20 cellular contexts compared by ENCODE assay signal in genomic region chr18:76396792-76397191, GRCh38.
DNase-seq lines count a peak whose midpoint lies in the region; ATAC-seq and TF ChIP-seq lines count a peak whose summit lies in the region.
"Had no signal": no experiment of that assay in that cellular context is flagged by ENCODE, and none has a peak within 500 bp of the region (broad histone marks: within the 10 kb centered on the region; RNA-seq: fewer than 3 reads in every experiment).

No MANE protein-coding gene starts in this region.

- H3K9me3 ChIP-seq in DND-41 (ENCODE audit: insufficient read depth, low read length, severe bottlenecking) (no peaks in the 10 kb centered on the region), uterus (no peaks in the 10 kb centered on the region), Caco-2 (no peaks in the 10 kb centered on the region)
- H3K9me3 ChIP-seq: HAP-1, SK-N-SH had no signal

- H3K27me3 ChIP-seq in DND-41 (ENCODE audit: insufficient read depth, low read length, poor library complexity), result no peaks in the 10 kb centered on the region
- no peaks in the 10 kb centered on the region for H3K27me3 ChIP-seq in uterus
- no peaks in the 10 kb centered on the region for H3K27me3 ChIP-seq in Caco-2 (replicated peaks; ENCODE audit: control insufficient read depth, insufficient read depth, low read length)

- peak; percentile 53 for DNase-seq in DND-41
- no peak for DNase-seq in chondrocyte (ENCODE audit: low spot score)
- no peak for DNase-seq in neural crest cell (ENCODE audit: low read depth, low spot score)
- peak in 1 of 2 donors; percentile 26 for DNase-seq in uterus
- no peak for DNase-seq in Caco-2
- no peak for DNase-seq in NCI-H69 (lab: John Stamatoyannopoulos, UW)
- DNase-seq: MM.1S, NCI-H1092, NCI-H1436 treated with DMSO at 0.1 percent for 48 hours, NCI-H2081, NCI-H2171 treated with DMSO at 0.1 percent for 48 hours, NCI-H446 treated with DMSO at 0.1 percent for 48 hours, NCI-H774, PC-3, RPMI8226, SHP77 treated with DMSO at 0.1 percent for 48 hours, SK-N-SH had no signal

- H2AFZ ChIP-seq in DND-41 (ENCODE audit: low read depth, low read length), result peak overlapping the region; percentile 10; the same call in 1 of the 2 replicates

- POLR2A ChIA-PET in Caco-2 (lab: Charles Lee), result no interaction called here

- no peaks in the 10 kb centered on the region for H4K20me1 ChIP-seq in DND-41 (ENCODE audit: insufficient read depth, low read length)

- TF ChIP-seq POLR2A in uterus (IDR thresholded peaks at IDR 0.05), result no peak

- H3K36me3 Mint-ChIP-seq in chondrocyte (ENCODE audit: low read depth) (no peaks in the 10 kb centered on the region), neural crest cell (ENCODE audit: low read depth) (peaks cover 3% of the 10 kb centered on the region), Caco-2 (ENCODE audit: insufficient read depth, unreplicated experiment) (peaks cover 11% of the 10 kb centered on the region)

- peak overlapping the region; percentile 17; the same call in 1 of the 2 replicates for H3K9ac ChIP-seq in DND-41 (ENCODE audit: low read depth, low read length)
- H3K9ac ChIP-seq: SK-N-SH had no signal

- H3K79me2 ChIP-seq in DND-41 (ENCODE audit: insufficient read depth, low read length), result no peaks in the 10 kb centered on the region

- H3K9me3 Mint-ChIP-seq in chondrocyte (ENCODE audit: low read depth) (no peaks in the 10 kb centered on the region), neural crest cell (no peaks in the 10 kb centered on the region), Caco-2 (ENCODE audit: unreplicated experiment) (no peaks in the 10 kb centered on the region)

- peaks cover 6% of the 10 kb centered on the region for H3K4me1 Mint-ChIP-seq in chondrocyte (ENCODE audit: low read depth)
- peaks cover 56% of the 10 kb centered on the region for H3K4me1 Mint-ChIP-seq in neural crest cell
- H3K4me1 Mint-ChIP-seq in Caco-2 (ENCODE audit: low read depth, unreplicated experiment), result no peaks in the 10 kb centered on the region

- no TSS peak for BruUV-seq in Caco-2 (replicated peaks; lab: Mats Ljungman, UMichigan)

- TF ChIP-seq CTCF in DND-41 (IDR thresholded peaks at IDR 0.05; ENCODE audit: borderline replicate concordance, extremely low read depth, low read length, poor library complexity, severe bottlenecking) (peak; percentile 52), chondrocyte (IDR thresholded peaks at IDR 0.05) (peak; percentile 16), neural crest cell (conservative IDR thresholded peaks at IDR 0.05) (no peak), uterus (IDR thresholded peaks at IDR 0.05) (peak in 1 of 4 experiments; percentile 15), Caco-2 (IDR thresholded peaks at IDR 0.05; ENCODE audit: insufficient read depth in 1 of 2, low read depth in 1 of 2, low read length in 1 of 2, severe bottlenecking in 1 of 2, unreplicated experiment in 1 of 2) (no peak)

- H3K4me2 ChIP-seq in DND-41 (ENCODE audit: insufficient read depth, low read length), result no peak overlapping the region
- H3K4me2 ChIP-seq: SK-N-SH had no signal

- H3K27me3 Mint-ChIP-seq in chondrocyte (ENCODE audit: low read depth) (no peaks in the 10 kb centered on the region), neural crest cell (ENCODE audit: low read depth) (peaks cover 4% of the 10 kb centered on the region), Caco-2 (ENCODE audit: insufficient read depth, unreplicated experiment) (no peaks in the 10 kb centered on the region)

- H3K36me3 ChIP-seq in DND-41 (ENCODE audit: insufficient read depth, low read length) (no peaks in the 10 kb centered on the region), uterus (no peaks in the 10 kb centered on the region), Caco-2 (ENCODE audit: control insufficient read depth, insufficient read depth, low read length) (no peaks in the 10 kb centered on the region)
- H3K36me3 ChIP-seq: HAP-1 had no signal

- H3K27ac ChIP-seq in DND-41 (ENCODE audit: low read length) (peak overlapping the region; percentile 65), uterus (peak overlapping the region; percentile 80 to 85)

- H3K4me3 Mint-ChIP-seq in chondrocyte (ENCODE audit: unreplicated experiment) (no peak overlapping the region), neural crest cell (peak overlapping the region; percentile 13), Caco-2 (ENCODE audit: unreplicated experiment) (no peak overlapping the region)

- H3K4me3 ChIP-seq in DND-41 (ENCODE audit: low read depth in 1 of 2, low read length in 2 of 2) (no peak overlapping the region), uterus (no peak overlapping the region), Caco-2 (ENCODE audit: low read depth, low read length) (no peak overlapping the region)
- H3K4me3 ChIP-seq: GM12878, HAP-1 had no signal

- CTCF ChIA-PET in Caco-2 (lab: Charles Lee), result interaction anchor here (1.1 kb wide), 1 partner anchor 13 kb away, joined by 3 read pairs; no protein-coding TSS in a partner anchor

- H3K27ac Mint-ChIP-seq in chondrocyte (ENCODE audit: unreplicated experiment) (no peak overlapping the region), neural crest cell (ENCODE audit: unreplicated experiment) (peak overlapping the region; percentile 2), Caco-2 (ENCODE audit: unreplicated experiment) (no peak overlapping the region)

- ATAC-seq in DND-41 (ENCODE audit: insufficient read depth, low read depth), result peak; percentile 68
- ATAC-seq in esophagus mucosa, result no peak
- ATAC-seq: GM12878, PC-3 had no signal

- intact Hi-C loops in uterus (cut with DNase I; ENCODE audit: low total_unique reads) (loop anchor here (5.0 kb wide), 1 partner anchor 311 kb away; no protein-coding TSS in a partner anchor), Caco-2 (cut with micrococcal nuclease; ENCODE audit: unreplicated experiment) (no loop called here)

- H3K4me1 ChIP-seq in DND-41 (ENCODE audit: insufficient read depth, low read length) (peaks cover 49% of the 10 kb centered on the region), uterus (peaks cover 0 to 10% of the 10 kb centered on the region in 2 donors), Caco-2 (no peaks in the 10 kb centered on the region)

Comparison
In these comparisons a context has a peak if more than half of its experiments do, and no peak if none do; other contexts are left out.
1. CTCF ChIP-seq: peak in DND-41 (single experiment) and chondrocyte (single experiment); none in neural crest cell (single experiment) and Caco-2 (0 of 2).